In genomic region chr5:143653256-143653655, GRCh38 we compare ENCODE assay signal across 11 cellular contexts.
DNase-seq lines count a peak whose midpoint lies in the region; ATAC-seq, FAIRE-seq and TF ChIP-seq lines count a peak whose summit lies in the region.
"Had no signal": no experiment of that assay in that cellular context is flagged by ENCODE, and none has a peak within 500 bp of the region (broad histone marks: within the 10 kb centered on the region; RNA-seq: fewer than 3 reads in every experiment).

No MANE protein-coding gene starts in this region.

- TF ChIP-seq POLR2A in GM18505 (IDR thresholded peaks at IDR 0.05; ENCODE audit: borderline replicate concordance, extremely low read depth, insufficient read depth, insufficient read length), result no peak

- peak; percentile 15 for DNase-seq in activated CD4-positive, alpha-beta memory T cell treated with anti-CD3 and anti-CD28 coated beads for 36 hours
- DNase-seq in activated CD4-positive, alpha-beta memory T cell treated with anti-CD3 and anti-CD28 coated beads, Interleukin-2, amount 10 ng/mL, durations not matched to agents 7 days and 5 days, result no peak
- DNase-seq in MV-4-11 (lab: John Stamatoyannopoulos, UW) (peak; percentile 21), small intestine (peak; percentile 31), cortex of kidney (lab: John Stamatoyannopoulos, UW) (no peak)
- DNase-seq: activated CD4-positive, alpha-beta T cell treated with anti-CD3 and anti-CD28 coated beads for 4 hours; activated naive CD8-positive, alpha-beta T cell treated with anti-CD3 and anti-CD28 coated beads, Interleukin-2, amount 10 ng/mL, durations not matched to agents 7 days and 5 days; NCI-H1694 treated with DMSO at 0.1 percent for 48 hours had no signal

- H3K27ac Mint-ChIP-seq in activated CD4-positive, alpha-beta memory T cell treated with anti-CD3 and anti-CD28 coated beads for 36 hours, result peak overlapping the region; percentile 5
- no peak overlapping the region for H3K27ac Mint-ChIP-seq in activated CD4-positive, alpha-beta memory T cell treated with anti-CD3 and anti-CD28 coated beads, Interleukin-2, amount 10 ng/mL, durations not matched to agents 7 days and 5 days
- H3K27ac Mint-ChIP-seq: activated naive CD8-positive, alpha-beta T cell treated with anti-CD3 and anti-CD28 coated beads, Interleukin-2, amount 10 ng/mL, durations not matched to agents 7 days and 5 days had no signal

- no peaks in the 10 kb centered on the region for H3K4me1 ChIP-seq in small intestine (ENCODE audit: control insufficient read depth in 2 of 2, insufficient read depth in 1 of 2, low read depth in 1 of 2, low read length in 1 of 2)

- no peak overlapping the region for H3K27ac ChIP-seq in small intestine (ENCODE audit: low read depth in 1 of 2, low read length in 1 of 2)

- WGBS in small intestine, 3 donors, result 85 to 95% (median 92%) methylated on average over 2 of the region's 2 CpGs

- H3K4me3 Mint-ChIP-seq in activated CD4-positive, alpha-beta memory T cell treated with anti-CD3 and anti-CD28 coated beads for 36 hours, result no peak overlapping the region
- no peak overlapping the region for H3K4me3 Mint-ChIP-seq in activated CD4-positive, alpha-beta memory T cell treated with anti-CD3 and anti-CD28 coated beads, Interleukin-2, amount 10 ng/mL, durations not matched to agents 7 days and 5 days
- H3K4me3 Mint-ChIP-seq: activated naive CD8-positive, alpha-beta T cell treated with anti-CD3 and anti-CD28 coated beads, Interleukin-2, amount 10 ng/mL, durations not matched to agents 7 days and 5 days had no signal

- peaks cover 19% of the 10 kb centered on the region for H3K4me1 Mint-ChIP-seq in activated CD4-positive, alpha-beta memory T cell treated with anti-CD3 and anti-CD28 coated beads for 36 hours (ENCODE audit: low read depth)
- peaks cover 9% of the 10 kb centered on the region for H3K4me1 Mint-ChIP-seq in activated CD4-positive, alpha-beta memory T cell treated with anti-CD3 and anti-CD28 coated beads, Interleukin-2, amount 10 ng/mL, durations not matched to agents 7 days and 5 days
- H3K4me1 Mint-ChIP-seq: activated naive CD8-positive, alpha-beta T cell treated with anti-CD3 and anti-CD28 coated beads, Interleukin-2, amount 10 ng/mL, durations not matched to agents 7 days and 5 days had no signal

- POLR2A ChIA-PET in activated CD4-positive, alpha-beta memory T cell treated with anti-CD3 and anti-CD28 coated beads for 36 hours (lab: Charles Lee), result interaction anchor here (1.8 kb wide), 1 partner anchor 48 kb away, joined by 7 read pairs; no protein-coding TSS in a partner anchor
- POLR2A ChIA-PET in activated CD4-positive, alpha-beta memory T cell treated with anti-CD3 and anti-CD28 coated beads, Interleukin-2, amount 10 ng/mL, durations not matched to agents 7 days and 5 days (lab: Charles Lee), result no interaction called here

- FAIRE-seq in small intestine (lab: Jason Lieb, UNC), result no peak

- no peaks in the 10 kb centered on the region for H3K27me3 ChIP-seq in small intestine (ENCODE audit: control insufficient read depth in 2 of 2, insufficient read depth in 2 of 2, low read length in 2 of 2)

- H3K36me3 ChIP-seq in small intestine (ENCODE audit: control insufficient read depth in 2 of 2, insufficient read depth in 2 of 2, low read length in 2 of 2), result no peaks in the 10 kb centered on the region

- intact Hi-C loops in activated CD4-positive, alpha-beta memory T cell treated with anti-CD3 and anti-CD28 coated beads for 36 hours (cut with micrococcal nuclease), result loop anchor here (1.0 to 5.0 kb wide), 6 partner anchors 25 to 536 kb away; no protein-coding TSS in a partner anchor

- CTCF ChIA-PET in activated CD4-positive, alpha-beta memory T cell treated with anti-CD3 and anti-CD28 coated beads for 36 hours (lab: Charles Lee), result interaction anchor here (0.9 to 1.7 kb wide), 3 partner anchors 41 to 651 kb away, joined by 4 to 5 read pairs (median 4); no protein-coding TSS in a partner anchor
- CTCF ChIA-PET in activated CD4-positive, alpha-beta memory T cell treated with anti-CD3 and anti-CD28 coated beads, Interleukin-2, amount 10 ng/mL, durations not matched to agents 7 days and 5 days (lab: Charles Lee), result no interaction called here

- H3K36me3 Mint-ChIP-seq in activated CD4-positive, alpha-beta memory T cell treated with anti-CD3 and anti-CD28 coated beads for 36 hours, result no peaks in the 10 kb centered on the region
- no peaks in the 10 kb centered on the region for H3K36me3 Mint-ChIP-seq in activated CD4-positive, alpha-beta memory T cell treated with anti-CD3 and anti-CD28 coated beads, Interleukin-2, amount 10 ng/mL, durations not matched to agents 7 days and 5 days (ENCODE audit: low read depth)
- H3K36me3 Mint-ChIP-seq: activated naive CD8-positive, alpha-beta T cell treated with anti-CD3 and anti-CD28 coated beads, Interleukin-2, amount 10 ng/mL, durations not matched to agents 7 days and 5 days had no signal

- peaks cover 2% of the 10 kb centered on the region for H3K27me3 Mint-ChIP-seq in activated CD4-positive, alpha-beta memory T cell treated with anti-CD3 and anti-CD28 coated beads for 36 hours
- H3K27me3 Mint-ChIP-seq in activated CD4-positive, alpha-beta memory T cell treated with anti-CD3 and anti-CD28 coated beads, Interleukin-2, amount 10 ng/mL, durations not matched to agents 7 days and 5 days, result no peaks in the 10 kb centered on the region

- H3K9me3 Mint-ChIP-seq in activated CD4-positive, alpha-beta memory T cell treated with anti-CD3 and anti-CD28 coated beads for 36 hours, result no peaks in the 10 kb centered on the region
- peaks cover 5% of the 10 kb centered on the region for H3K9me3 Mint-ChIP-seq in activated CD4-positive, alpha-beta memory T cell treated with anti-CD3 and anti-CD28 coated beads, Interleukin-2, amount 10 ng/mL, durations not matched to agents 7 days and 5 days

- ATAC-seq in HG02610 (IDR thresholded peaks at IDR 0.05; ENCODE audit: unreplicated experiment) (peak; percentile 85), GM18505 (IDR thresholded peaks at IDR 0.05; ENCODE audit: unreplicated experiment) (no peak), GM18907 (IDR thresholded peaks at IDR 0.05; ENCODE audit: unreplicated experiment) (no peak)

- no peak overlapping the region for H3K4me3 ChIP-seq in small intestine (ENCODE audit: low read depth in 1 of 2, low read length in 2 of 2)

- H3K9me3 ChIP-seq in small intestine (ENCODE audit: control insufficient read depth, low read depth), result no peaks in the 10 kb centered on the region

Comparison
In these comparisons a context has a peak if more than half of its experiments do, and no peak if none do; other contexts are left out.
1. DNase-seq: peak in activated CD4-positive, alpha-beta memory T cell treated with anti-CD3 and anti-CD28 coated beads for 36 hours (single experiment), MV-4-11 (single experiment) and small intestine (single experiment); none in activated CD4-positive, alpha-beta memory T cell treated with anti-CD3 and anti-CD28 coated beads, Interleukin-2, amount 10 ng/mL, durations not matched to agents 7 days and 5 days (single experiment) and cortex of kidney (single experiment).